ENCODE assay signal across 1 cellular context in genomic region chr1:221457706-221458429, GRCh38.
TF ChIP-seq lines count a peak whose summit lies in the region.

No MANE protein-coding gene starts in this region.

TF ChIP-seq in IMR-90, 13 proteins besides CTCF, POLR2A, EP300 and RAD21 (continued from another document):
- TF ChIP-seq USF2 (IDR thresholded peaks at IDR 0.05; ENCODE audit: low read depth, low read length) (no peak), CEBPB (IDR thresholded peaks at IDR 0.05; ENCODE audit: low read depth, low read length) (no peak), RCOR1 (IDR thresholded peaks at IDR 0.05; ENCODE audit: insufficient replicate concordance, low read length) (no peak), NFE2L2 (IDR thresholded peaks at IDR 0.05; ENCODE audit: low read depth, low read length) (no peak), MAZ (IDR thresholded peaks at IDR 0.05; ENCODE audit: borderline replicate concordance, low read depth, low read length) (no peak), MAFK (IDR thresholded peaks at IDR 0.05; ENCODE audit: low read depth, low read length) (no peak), ELK1 (IDR thresholded peaks at IDR 0.05; ENCODE audit: borderline replicate concordance, low read depth, low read length) (no peak), BHLHE40 (IDR thresholded peaks at IDR 0.05; ENCODE audit: low read depth, low read length) (no peak), CHD1 (IDR thresholded peaks at IDR 0.05; ENCODE audit: low read depth, low read length) (no peak), RFX5 (IDR thresholded peaks at IDR 0.05; ENCODE audit: low read depth, low read length) (no peak), SMC3 (IDR thresholded peaks at IDR 0.05; ENCODE audit: low read depth, low read length) (no peak), FOS (IDR thresholded peaks at IDR 0.05; ENCODE audit: low read depth, low read length) (no peak)
